ENCODE assay signal across 8 cellular contexts in the genomic region with DNA sequence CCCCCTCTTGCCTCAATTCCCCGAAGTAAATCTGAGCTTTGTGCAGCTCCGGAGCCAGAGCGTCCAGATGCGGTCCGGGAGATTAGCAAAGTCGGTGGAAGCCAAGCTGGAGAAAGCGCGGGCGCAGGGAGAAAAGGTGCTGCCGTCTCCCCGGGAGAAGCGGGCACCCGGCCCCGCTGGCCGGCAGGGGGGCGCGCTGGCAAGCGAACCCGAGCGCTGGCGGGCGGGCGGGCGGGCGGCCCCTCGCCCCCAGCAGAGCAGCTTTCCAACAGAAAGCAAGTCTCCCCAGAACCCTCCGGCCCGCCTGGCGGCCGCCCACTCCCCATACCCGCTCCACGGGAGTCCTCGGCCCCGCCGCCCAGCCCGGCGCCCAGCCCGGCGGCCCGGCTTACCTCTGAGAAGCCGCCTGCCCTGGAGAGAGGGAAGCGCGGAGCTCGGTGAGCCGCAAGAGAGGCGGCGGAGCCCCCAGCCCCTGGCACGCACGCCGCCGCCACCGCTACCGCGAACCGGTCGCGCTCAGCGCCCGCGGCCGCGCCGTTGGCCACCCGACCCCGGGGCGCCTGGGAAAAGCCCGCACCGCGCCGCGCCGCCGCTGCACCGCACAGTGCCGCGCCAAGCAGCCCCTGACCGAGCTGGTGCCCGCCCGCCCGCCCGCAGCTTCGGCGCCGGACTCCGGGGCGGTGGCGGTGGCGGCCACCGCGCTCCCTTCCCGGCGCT. TPM values are rescaled to one million over a fixed set of nuclear protein-coding genes. Genes with fewer than 3 reads are reported as not detected.
DNase-seq lines count a peak whose midpoint lies in the region; ATAC-seq and TF ChIP-seq lines count a peak whose summit lies in the region.

No MANE protein-coding gene starts in this region.

- no peaks in the 10 kb centered on the region for H3K9me3 Mint-ChIP-seq in HFFc6
- H3K9me3 Mint-ChIP-seq in stimulated activated naive B cell treated with anti-CD40 and anti-IgM and Interleukin-4, amounts not matched to agents 10 μg/mL and 1 μg/mL and 100 μg/mL, for 72 hours, result no peaks in the 10 kb centered on the region

- H3K4me3 ChIP-seq in GM06990 (replicated peaks; ENCODE audit: low read depth, low read length) (peak overlapping the region; percentile 49), hepatocyte (peak overlapping the region; percentile 36)

- H3K36me3 ChIP-seq in GM06990 (ENCODE audit: control insufficient read depth, insufficient read depth, low read length) (no peaks in the 10 kb centered on the region), hepatocyte (replicated peaks; ENCODE audit: insufficient read depth, low read depth) (no peaks in the 10 kb centered on the region)

- no peak overlapping the region for H2AFZ ChIP-seq in hepatocyte

- H3K4me1 ChIP-seq in hepatocyte (ENCODE audit: insufficient read depth), result peaks cover 12% of the 10 kb centered on the region

- peaks cover 5% of the 10 kb centered on the region for H3K4me1 Mint-ChIP-seq in HFFc6 (ENCODE audit: low read depth)
- peaks cover 20 to 30% of the 10 kb centered on the region in 2 donors for H3K4me1 Mint-ChIP-seq in stimulated activated naive B cell treated with anti-CD40 and anti-IgM and Interleukin-4, amounts not matched to agents 10 μg/mL and 1 μg/mL and 100 μg/mL, for 72 hours

- no peak for DNase-seq in GM06990 (ENCODE audit: extremely low read depth, insufficient read length)
- DNase-seq in HFFc6, result no peak
- DNase-seq in hepatocyte (ENCODE audit: low spot score), result no peak
- no peak for DNase-seq in stimulated activated naive B cell treated with anti-CD40 and anti-IgM and Interleukin-4, amounts not matched to agents 10 μg/mL and 1 μg/mL and 100 μg/mL, for 72 hours
- no peak for DNase-seq in NOMO-1 treated with dmso at 0.1 percent for 144 hours (lab: John Stamatoyannopoulos, UW; ENCODE audit: unreplicated experiment)
- DNase-seq in SIG-M5 treated with dmso at 0.1 percent for 504 hours (lab: John Stamatoyannopoulos, UW; ENCODE audit: unreplicated experiment), result no peak
- DNase-seq in NCI-H1105 (lab: John Stamatoyannopoulos, UW), result no peak

- no peak overlapping the region for H3K27ac Mint-ChIP-seq in HFFc6
- peak overlapping the region; percentile 92 for H3K27ac Mint-ChIP-seq in stimulated activated naive B cell treated with anti-CD40 and anti-IgM and Interleukin-4, amounts not matched to agents 10 μg/mL and 1 μg/mL and 100 μg/mL, for 72 hours

- H3K27ac ChIP-seq in VCaP (peak overlapping the region; percentile 36; the same call in 1 of the 2 replicates), hepatocyte (no peak overlapping the region)

- 52% methylated on average over 16 of the region's 92 CpGs for WGBS in hepatocyte (ENCODE audit: low lambda C conversion rate, missing lambda C conversion rate)

- H3K9me3 ChIP-seq in hepatocyte (ENCODE audit: low read depth), result no peaks in the 10 kb centered on the region

- peak overlapping the region; percentile 88 for H3K4me2 ChIP-seq in hepatocyte

- ATAC-seq in stimulated activated naive B cell treated with anti-CD40 and anti-IgM and Interleukin-4, amounts not matched to agents 10 μg/mL and 1 μg/mL and 100 μg/mL, for 72 hours (replicated peaks), result no peak

- H3K79me2 ChIP-seq in hepatocyte, result no peaks in the 10 kb centered on the region

- no peaks in the 10 kb centered on the region for H3K9me2 ChIP-seq in hepatocyte (replicated peaks; ENCODE audit: insufficient read depth)

- H3K4me3 Mint-ChIP-seq in HFFc6, result peak overlapping the region; percentile 88; the same call in 1 of the 2 replicates
- peak overlapping the region; percentile 83 to 88 for H3K4me3 Mint-ChIP-seq in stimulated activated naive B cell treated with anti-CD40 and anti-IgM and Interleukin-4, amounts not matched to agents 10 μg/mL and 1 μg/mL and 100 μg/mL, for 72 hours

- H4K20me1 ChIP-seq in hepatocyte (ENCODE audit: insufficient read depth, poor library complexity, severe bottlenecking), result no peaks in the 10 kb centered on the region

- peaks cover 1% of the 10 kb centered on the region for H3K27me3 ChIP-seq in GM06990 (replicated peaks; ENCODE audit: control insufficient read depth, insufficient read depth, low read length)
- H3K27me3 ChIP-seq in hepatocyte, result peaks cover 45% of the 10 kb centered on the region

- no peaks in the 10 kb centered on the region for H3K36me3 Mint-ChIP-seq in HFFc6 (ENCODE audit: low read depth)
- no peaks in the 10 kb centered on the region for H3K36me3 Mint-ChIP-seq in stimulated activated naive B cell treated with anti-CD40 and anti-IgM and Interleukin-4, amounts not matched to agents 10 μg/mL and 1 μg/mL and 100 μg/mL, for 72 hours

- TF ChIP-seq CTCF in GM06990 (IDR thresholded peaks at IDR 0.05; ENCODE audit: insufficient read depth, low read length, poor library complexity, severe bottlenecking) (no peak), HFFc6 (IDR thresholded peaks at IDR 0.05) (peak; percentile 15; the same call in 1 of the 2 replicates), VCaP (conservative IDR thresholded peaks at IDR 0.05) (no peak), hepatocyte (IDR thresholded peaks at IDR 0.05; ENCODE audit: poor library complexity) (no peak)

- peaks cover 26% of the 10 kb centered on the region for H3K27me3 Mint-ChIP-seq in HFFc6 (ENCODE audit: insufficient read depth)
- peaks cover 57 to 63% of the 10 kb centered on the region in 2 donors for H3K27me3 Mint-ChIP-seq in stimulated activated naive B cell treated with anti-CD40 and anti-IgM and Interleukin-4, amounts not matched to agents 10 μg/mL and 1 μg/mL and 100 μg/mL, for 72 hours

RNA-seq across cellular contexts. Expression of a gene that starts 0.5 kb away (rescaled TPM):
- total RNA-seq in HFFc6 (2021; fragmentation: NEBNext Ultra II Directional; extraction: Animal tissue kit (Norgen Biotek cat#: 25700)), result under 1 TPM in 2 of 6 experiments, not detected in 4; 0.27 to 0.55 TPM
- 2.9 TPM in 1 of 2 replicates, not detected in the other for total RNA-seq in hepatocyte
- not detected in 2 replicates for polyA plus RNA-seq in hepatocyte

RNA-seq across cellular contexts. Expression of a gene that starts 29.2 kb away (rescaled TPM):
- total RNA-seq in HFFc6 (2021; fragmentation: NEBNext Ultra II Directional; extraction: Animal tissue kit (Norgen Biotek cat#: 25700)), result 100 to 1,000 TPM; 572 to 721 (median 650) TPM
- total RNA-seq in hepatocyte, result 650 and 763 TPM in 2 replicates
- polyA plus RNA-seq in hepatocyte, result 180 and 208 TPM in 2 replicates
